10 cellular contexts compared by ENCODE assay signal in genomic region chr1:38608202-38608864, GRCh38.
DNase-seq lines count a peak whose midpoint lies in the region; ATAC-seq and TF ChIP-seq lines count a peak whose summit lies in the region.
"Had no signal": no experiment of that assay in that cellular context is flagged by ENCODE, and none has a peak within 500 bp of the region (broad histone marks: within the 10 kb centered on the region; RNA-seq: fewer than 3 reads in every experiment).

No MANE protein-coding gene starts in this region.

- CTCF ChIA-PET in mammary epithelial cell (lab: Charles Lee; ENCODE audit: low non-redundant PET): no interaction called here

- no peaks in the 10 kb centered on the region for H3K27me3 ChIP-seq in KMS-11 (ENCODE audit: insufficient read depth, low read depth)
- H3K27me3 ChIP-seq in mammary epithelial cell (ENCODE audit: insufficient read depth, low read length): no peaks in the 10 kb centered on the region
- H3K27me3 ChIP-seq in osteoblast (ENCODE audit: insufficient read depth, low read length): no peaks in the 10 kb centered on the region

- H3K79me2 ChIP-seq in KMS-11 (ENCODE audit: insufficient read depth, low read depth) (no peaks in the 10 kb centered on the region), mammary epithelial cell (ENCODE audit: insufficient read depth, low read length) (no peaks in the 10 kb centered on the region), osteoblast (ENCODE audit: insufficient read depth, low read length) (no peaks in the 10 kb centered on the region)

- H2AFZ ChIP-seq in KMS-11 (ENCODE audit: low read depth): no peak overlapping the region
- no peak overlapping the region for H2AFZ ChIP-seq in mammary epithelial cell (ENCODE audit: low read depth, low read length)
- H2AFZ ChIP-seq in osteoblast (ENCODE audit: low read length): no peak overlapping the region

- WGBS in mammary epithelial cell (ENCODE audit: low coverage, missing lambda C conversion rate): 45% methylated on average over 15 of the region's 17 CpGs

- in situ Hi-C loops in mammary epithelial cell (cut with MboI; ENCODE audit: low sequenced_read_pairs in 2 of 2): no loop called here

- dilution Hi-C loops in mammary epithelial cell (cut with HindIII; ENCODE audit: low sequenced_read_pairs): no loop called here

- BruUV-seq in mammary epithelial cell (replicated peaks; lab: Mats Ljungman, UMichigan): no TSS peak

- no peak overlapping the region for H3K4me2 ChIP-seq in KMS-11
- no peak overlapping the region for H3K4me2 ChIP-seq in mammary epithelial cell (ENCODE audit: insufficient read depth, low read depth, low read length)
- no peak overlapping the region for H3K4me2 ChIP-seq in osteoblast (ENCODE audit: insufficient read depth, low read length)

- intact Hi-C loops in mammary epithelial cell (cut with micrococcal nuclease): no loop called here

- TF ChIP-seq CTCF in KMS-11 (conservative IDR thresholded peaks at IDR 0.05; ENCODE audit: low read depth, low read length) (0 out of 2 replicates have a peak, but pooled peaks have one; percentile 25), mammary epithelial cell (conservative IDR thresholded peaks at IDR 0.05 in 1 of 2, IDR thresholded peaks at IDR 0.05 in 1 of 2; ENCODE audit: extremely low read depth in 1 of 2, insufficient read depth in 1 of 2, low read depth in 1 of 2, low read length in 2 of 2) (peak; percentile 24 to 32), osteoblast (IDR thresholded peaks at IDR 0.05; ENCODE audit: extremely low read depth, low read depth, low read length) (peak; percentile 57)

- H3K4me3 Mint-ChIP-seq in activated T-helper 17 cell treated with anti-CD3 and anti-CD28 coated beads, Interleukin-2, amount 50 U/mL, for 72 hours: no peak overlapping the region
- H3K4me3 Mint-ChIP-seq in effector memory CD8-positive, alpha-beta T cell: no peak overlapping the region
- H3K4me3 Mint-ChIP-seq: CD4-positive, CD25-positive, alpha-beta regulatory T cell; stimulated activated naive CD8-positive, alpha-beta T cell treated with anti-CD3 and anti-CD28 coated beads, Interleukin-15, Interleukin-2, amounts not matched to agents 100 ng/mL and 50 ng/mL, for 24 hours had no signal

- H3K9ac ChIP-seq in KMS-11 (no peak overlapping the region), mammary epithelial cell (ENCODE audit: insufficient read depth, low read length) (no peak overlapping the region)

- H3K9me3 ChIP-seq in mammary epithelial cell (replicated peaks; ENCODE audit: insufficient read depth, low read length) (no peaks in the 10 kb centered on the region), osteoblast (ENCODE audit: low read depth, low read length) (no peaks in the 10 kb centered on the region)

- H3K4me1 Mint-ChIP-seq in activated T-helper 17 cell treated with anti-CD3 and anti-CD28 coated beads, Interleukin-2, amount 50 U/mL, for 72 hours: no peaks in the 10 kb centered on the region
- no peaks in the 10 kb centered on the region for H3K4me1 Mint-ChIP-seq in effector memory CD8-positive, alpha-beta T cell (ENCODE audit: low read depth in 2 of 2)
- H3K4me1 Mint-ChIP-seq: CD4-positive, CD25-positive, alpha-beta regulatory T cell had no signal

- H3K27me3 Mint-ChIP-seq in activated T-helper 17 cell treated with anti-CD3 and anti-CD28 coated beads, Interleukin-2, amount 50 U/mL, for 72 hours: peaks cover 17% of the 10 kb centered on the region
- H3K27me3 Mint-ChIP-seq in effector memory CD8-positive, alpha-beta T cell: peaks cover 28 to 81% of the 10 kb centered on the region in 2 donors

- no peaks in the 10 kb centered on the region for H3K9me3 Mint-ChIP-seq in activated T-helper 17 cell treated with anti-CD3 and anti-CD28 coated beads, Interleukin-2, amount 50 U/mL, for 72 hours
- no peaks in the 10 kb centered on the region for H3K9me3 Mint-ChIP-seq in effector memory CD8-positive, alpha-beta T cell
- H3K9me3 Mint-ChIP-seq: CD4-positive, CD25-positive, alpha-beta regulatory T cell; stimulated activated naive CD8-positive, alpha-beta T cell treated with anti-CD3 and anti-CD28 coated beads, Interleukin-15, Interleukin-2, amounts not matched to agents 100 ng/mL and 50 ng/mL, for 24 hours had no signal

- H3K36me3 ChIP-seq in KMS-11 (ENCODE audit: insufficient read depth): no peaks in the 10 kb centered on the region
- no peaks in the 10 kb centered on the region for H3K36me3 ChIP-seq in mammary epithelial cell (ENCODE audit: insufficient read depth, low read length)
- H3K36me3 ChIP-seq in osteoblast (ENCODE audit: insufficient read depth, low read length): no peaks in the 10 kb centered on the region

- peak; percentile 39 for DNase-seq in NCI-H1436 (lab: John Stamatoyannopoulos, UW)
- DNase-seq in NCI-H1436 treated with DMSO at 0.1 percent for 48 hours (lab: John Stamatoyannopoulos, UW): no peak
- DNase-seq in mammary epithelial cell: no peak
- peak; percentile 81 for DNase-seq in osteoblast (ENCODE audit: insufficient read length, low spot score, missing footprints)
- DNase-seq in effector memory CD8-positive, alpha-beta T cell: no peak
- DNase-seq in NCI-H2029 (lab: John Stamatoyannopoulos, UW): no peak

- H4K20me1 ChIP-seq in KMS-11 (ENCODE audit: insufficient read depth): no peaks in the 10 kb centered on the region
- H4K20me1 ChIP-seq in mammary epithelial cell (ENCODE audit: insufficient read depth, low read length): no peaks in the 10 kb centered on the region
- no peaks in the 10 kb centered on the region for H4K20me1 ChIP-seq in osteoblast (ENCODE audit: insufficient read depth, low read length)

- H3K4me1 ChIP-seq in KMS-11 (ENCODE audit: low read depth, poor library complexity, severe bottlenecking): no peaks in the 10 kb centered on the region
- no peaks in the 10 kb centered on the region for H3K4me1 ChIP-seq in mammary epithelial cell (ENCODE audit: insufficient read depth, low read length)
- H3K4me1 ChIP-seq in osteoblast (ENCODE audit: insufficient read depth, low read length): no peaks in the 10 kb centered on the region

- H3K27ac ChIP-seq in KMS-11: no peak overlapping the region
- H3K27ac ChIP-seq in mammary epithelial cell (ENCODE audit: insufficient read depth, low read depth, low read length): no peak overlapping the region
- no peak overlapping the region for H3K27ac ChIP-seq in osteoblast (ENCODE audit: low read depth, low read length)

- no peaks in the 10 kb centered on the region for H3K36me3 Mint-ChIP-seq in activated T-helper 17 cell treated with anti-CD3 and anti-CD28 coated beads, Interleukin-2, amount 50 U/mL, for 72 hours (ENCODE audit: low read depth)
- H3K36me3 Mint-ChIP-seq in effector memory CD8-positive, alpha-beta T cell (ENCODE audit: insufficient read depth): no peaks in the 10 kb centered on the region
- H3K36me3 Mint-ChIP-seq: CD4-positive, CD25-positive, alpha-beta regulatory T cell had no signal

- ATAC-seq in activated T-helper 17 cell treated with anti-CD3 and anti-CD28 coated beads, Interleukin-2, amount 50 U/mL, for 72 hours (replicated peaks): no peak
- no peak for ATAC-seq in effector memory CD8-positive, alpha-beta T cell (replicated peaks)

- no peak overlapping the region for H3K27ac Mint-ChIP-seq in activated T-helper 17 cell treated with anti-CD3 and anti-CD28 coated beads, Interleukin-2, amount 50 U/mL, for 72 hours
- H3K27ac Mint-ChIP-seq in effector memory CD8-positive, alpha-beta T cell: no peak overlapping the region
- H3K27ac Mint-ChIP-seq: CD4-positive, CD25-positive, alpha-beta regulatory T cell; stimulated activated naive CD8-positive, alpha-beta T cell treated with anti-CD3 and anti-CD28 coated beads, Interleukin-15, Interleukin-2, amounts not matched to agents 100 ng/mL and 50 ng/mL, for 24 hours had no signal

- H3K4me3 ChIP-seq in KMS-11 (IDR thresholded peaks at IDR 0.05; ENCODE audit: insufficient read depth, low read depth, low read length) (no peak overlapping the region), mammary epithelial cell (replicated peaks in 1 of 3; ENCODE audit: insufficient read depth in 1 of 3, low read depth in 2 of 3, low read length in 3 of 3) (no peak overlapping the region), osteoblast (ENCODE audit: insufficient read depth, low read length) (no peak overlapping the region)

Comparison
In these comparisons a context has a peak if more than half of its experiments do, and no peak if none do; other contexts are left out.
1. DNase-seq: peak in NCI-H1436 (single experiment) and osteoblast (single experiment); none in NCI-H1436 treated with DMSO at 0.1 percent for 48 hours (single experiment), mammary epithelial cell (single experiment), effector memory CD8-positive, alpha-beta T cell (0 of 3) and NCI-H2029 (single experiment).
2. Peak in every context shown above with its lines, with median percentiles within 50 percentile points of each other: CTCF ChIP-seq.